Comparison of ENCODE assay signal across 8 cellular contexts in genomic region chr3:44862221-44862637, GRCh38. TPM values are rescaled to one million over a fixed set of nuclear protein-coding genes. Genes with fewer than 3 reads are reported as not detected.
DNase-seq lines count a peak whose midpoint lies in the region; ATAC-seq and TF ChIP-seq lines count a peak whose summit lies in the region.

No MANE protein-coding gene starts in this region.

- H3K9me3 ChIP-seq in ascending aorta = no peaks in the 10 kb centered on the region

- peaks cover 7% of the 10 kb centered on the region; the same call in 1 of the 2 replicates for H3F3A ChIP-seq in GM23338 (replicated peaks; ENCODE audit: low read depth)

- peaks cover 19% of the 10 kb centered on the region for H3K27me3 Mint-ChIP-seq in GM23338 (ENCODE audit: insufficient read depth, low read depth, poor library complexity)
- H3K27me3 Mint-ChIP-seq in stimulated activated naive CD8-positive, alpha-beta T cell treated with anti-CD3 and anti-CD28 coated beads, Interleukin-15, amount 100 ng/mL, for 72 hours = no peaks in the 10 kb centered on the region

- intact Hi-C loops in ascending aorta (cut with DNase I) = loop anchor here (5.0 to 10.0 kb wide), 2 partner anchors 525 to 803 kb away; partner anchors contain the start of gene TCAIM

- peaks cover 6% of the 10 kb centered on the region; the same call in 2 of the 3 replicates for H3K4me1 Mint-ChIP-seq in GM23338
- H3K4me1 Mint-ChIP-seq in stimulated activated naive CD8-positive, alpha-beta T cell treated with anti-CD3 and anti-CD28 coated beads, Interleukin-15, amount 100 ng/mL, for 72 hours = peaks cover 52% of the 10 kb centered on the region

- H3K9me2 ChIP-seq in GM23338 (ENCODE audit: insufficient read depth) = no peaks in the 10 kb centered on the region

- DNase-seq in DMS53 (lab: John Stamatoyannopoulos, UW) (peak; percentile 37), DMS53 treated with DMSO at 0.1 percent for 48 hours (lab: John Stamatoyannopoulos, UW; ENCODE audit: unreplicated experiment) (no peak), GM23338 (ENCODE audit: low spot score) (peak; percentile 63), LNCaP clone FGC (ENCODE audit: low read depth) (no peak), ascending aorta (ENCODE audit: low spot score in 2 of 2) (no peak), NCI-H187 (lab: John Stamatoyannopoulos, UW) (no peak)
- DNase-seq in stimulated activated naive CD8-positive, alpha-beta T cell treated with anti-CD3 and anti-CD28 coated beads, Interleukin-15, amount 100 ng/mL, for 72 hours = no peak

- peak; percentile 12; the same call in 2 of the 3 replicates for ATAC-seq in GM23338
- ATAC-seq in stimulated activated naive CD8-positive, alpha-beta T cell treated with anti-CD3 and anti-CD28 coated beads, Interleukin-15, amount 100 ng/mL, for 72 hours = peak; percentile 31

- H3K36me3 Mint-ChIP-seq in GM23338 (ENCODE audit: low read depth) = peaks cover 25% of the 10 kb centered on the region

- H3K27ac ChIP-seq in GM23338 (ENCODE audit: low read depth) (peak overlapping the region; percentile 79; the same call in 1 of the 2 replicates), ascending aorta (peak overlapping the region; percentile 91 to 96), layer of hippocampus (ENCODE audit: low read depth, low read length) (peak overlapping the region; percentile 73)

- peak overlapping the region; percentile 92 for H3K4me3 Mint-ChIP-seq in GM23338
- H3K4me3 Mint-ChIP-seq in stimulated activated naive CD8-positive, alpha-beta T cell treated with anti-CD3 and anti-CD28 coated beads, Interleukin-15, amount 100 ng/mL, for 72 hours = peak overlapping the region; percentile 77 to 83

- H3K4me3 ChIP-seq in GM23338 = peak overlapping the region; percentile 72
- peak overlapping the region; percentile 59 for H3K4me3 ChIP-seq in LNCaP clone FGC (ENCODE audit: low read depth, low read length)
- peak overlapping the region; percentile 67 to 89 for H3K4me3 ChIP-seq in ascending aorta

- H3K4me1 ChIP-seq in GM23338 (ENCODE audit: insufficient read depth) (peaks cover 8% of the 10 kb centered on the region; the same call in 1 of the 2 replicates), ascending aorta (peaks cover 0 to 11% of the 10 kb centered on the region in 2 donors)

- H3K27me3 ChIP-seq in GM23338 (ENCODE audit: insufficient read depth) = no peaks in the 10 kb centered on the region
- H3K27me3 ChIP-seq in ascending aorta = no peaks in the 10 kb centered on the region
- H3K27me3 ChIP-seq in layer of hippocampus (ENCODE audit: control insufficient read depth, insufficient read depth, low read length) = no peaks in the 10 kb centered on the region

- peak overlapping the region; percentile 97 for H3K4me2 ChIP-seq in GM23338

- H4K20me1 ChIP-seq in GM23338 (replicated peaks; ENCODE audit: insufficient read depth) = no peaks in the 10 kb centered on the region

- H3K27ac Mint-ChIP-seq in GM23338 = peak overlapping the region; percentile 91
- H3K27ac Mint-ChIP-seq in stimulated activated naive CD8-positive, alpha-beta T cell treated with anti-CD3 and anti-CD28 coated beads, Interleukin-15, amount 100 ng/mL, for 72 hours = peak overlapping the region; percentile 92 to 93

- no peaks in the 10 kb centered on the region for H3K36me3 ChIP-seq in GM23338 (ENCODE audit: insufficient read depth)
- H3K36me3 ChIP-seq in ascending aorta = peaks cover 0 to 4% of the 10 kb centered on the region in 2 donors

- no peaks in the 10 kb centered on the region for H3K9me3 Mint-ChIP-seq in GM23338
- no peaks in the 10 kb centered on the region for H3K9me3 Mint-ChIP-seq in stimulated activated naive CD8-positive, alpha-beta T cell treated with anti-CD3 and anti-CD28 coated beads, Interleukin-15, amount 100 ng/mL, for 72 hours

- peak overlapping the region; percentile 94 for H2AFZ ChIP-seq in GM23338

- H3K79me2 ChIP-seq in GM23338 (replicated peaks; ENCODE audit: insufficient read depth) = no peaks in the 10 kb centered on the region; the same call in 1 of the 2 replicates

- TF ChIP-seq CTCF in GM23338 (conservative IDR thresholded peaks at IDR 0.05; ENCODE audit: low read depth in 2 of 2) (no peak), LNCaP clone FGC (IDR thresholded peaks at IDR 0.05; ENCODE audit: control insufficient read depth, extremely low read depth, insufficient read depth) (no peak), ascending aorta (IDR thresholded peaks at IDR 0.05) (no peak)

TF ChIP-seq in GM23338, 12 proteins besides CTCF, POLR2A, EP300 and RAD21 (continues in another document):
- no peak for TF ChIP-seq ZNF462 (CRISPR knock-in tag; IDR thresholded peaks at IDR 0.05)
- no peak for TF ChIP-seq ETS1 (IDR thresholded peaks at IDR 0.05)
- TF ChIP-seq ZNF114 (CRISPR knock-in tag; IDR thresholded peaks at IDR 0.05) = no peak
- no peak for TF ChIP-seq EZH2phosphoT487 (IDR thresholded peaks at IDR 0.05; ENCODE audit: unreplicated experiment)

RNA-seq across cellular contexts. Expression of gene TMEM42, which starts 0.5 kb away (rescaled TPM):
- 7.4 and 9.0 TPM in 2 replicates for total RNA-seq in GM23338 (2014; rRNA removed; shearing (Covaris generic))
- polyA plus RNA-seq in GM23338 (2016; fragmentation: Nextera tagmentation; extraction: Ambion mirVana) = 13.3 and 14.3 TPM in 2 replicates
- not detected for total RNA-seq in ascending aorta

RNA-seq across cellular contexts. Expression of gene TGM4, which starts 12.2 kb away (rescaled TPM):
- total RNA-seq in GM23338 (2014; rRNA removed; shearing (Covaris generic)) = not detected in 2 replicates
- not detected in 2 replicates for polyA plus RNA-seq in GM23338 (2016; fragmentation: Nextera tagmentation; extraction: Ambion mirVana)
- total RNA-seq in ascending aorta = not detected

Comparison
In these comparisons a context has a peak if more than half of its experiments do, and no peak if none do; other contexts are left out.
1. DNase-seq: peak in DMS53 (single experiment) and GM23338 (single experiment); none in DMS53 treated with DMSO at 0.1 percent for 48 hours (single experiment), LNCaP clone FGC (single experiment), ascending aorta (0 of 2), stimulated activated naive CD8-positive, alpha-beta T cell treated with anti-CD3 and anti-CD28 coated beads, Interleukin-15, amount 100 ng/mL, for 72 hours (0 of 2) and NCI-H187 (0 of 2).
2. Peak in every context shown above with its lines, with median percentiles within 50 percentile points of each other: H3K27ac ChIP-seq and H3K4me3 ChIP-seq.